Comparison of ENCODE assay signal across 8 cellular contexts in genomic region chr16:89374393-89374948, GRCh38.
DNase-seq lines count a peak whose midpoint lies in the region; ATAC-seq and TF ChIP-seq lines count a peak whose summit lies in the region.

No MANE protein-coding gene starts in this region.

- CTCF ChIA-PET in CD4-positive, alpha-beta T cell (lab: Charles Lee) = no interaction called here

- peak overlapping the region; percentile 55 for H3K27ac Mint-ChIP-seq in CD4-positive, alpha-beta T cell

- no peaks in the 10 kb centered on the region for H3K27me3 Mint-ChIP-seq in CD4-positive, alpha-beta T cell

- peaks cover 56% of the 10 kb centered on the region for H3K36me3 Mint-ChIP-seq in CD4-positive, alpha-beta T cell (ENCODE audit: low read depth)

- no peak for ATAC-seq in CD4-positive, alpha-beta T cell (ENCODE audit: poor library complexity)
- no peak for ATAC-seq in GM21786 (IDR thresholded peaks at IDR 0.05; ENCODE audit: unreplicated experiment)

- no peak overlapping the region for H3K4me3 Mint-ChIP-seq in CD4-positive, alpha-beta T cell

- intact Hi-C loops in CD4-positive, alpha-beta T cell (cut with DNase I, micrococcal nuclease) = no loop called here

- in situ Hi-C loops in GM13976 (cut with MboI; ENCODE audit: low sequenced_read_pairs, unreplicated experiment) = no loop called here

- H3K27ac ChIP-seq in CD4-positive, alpha-beta T cell (ENCODE audit: low read depth, low read length) = no peak overlapping the region

- H3K27me3 ChIP-seq in CD4-positive, alpha-beta T cell (ENCODE audit: control insufficient read depth, insufficient read depth, low read length) = no peaks in the 10 kb centered on the region

- no peaks in the 10 kb centered on the region for H3K9me3 Mint-ChIP-seq in CD4-positive, alpha-beta T cell

- H3K9me3 ChIP-seq in CD4-positive, alpha-beta T cell (ENCODE audit: control insufficient read depth, low read length) = no peaks in the 10 kb centered on the region

- POLR2A ChIA-PET in CD4-positive, alpha-beta T cell (lab: Charles Lee) = interaction anchor here (1.6 kb wide), 1 partner anchor 115 kb away, joined by 4 read pairs; no protein-coding TSS in a partner anchor

- no peak for TF ChIP-seq CTCF in CD4-positive, alpha-beta T cell (IDR thresholded peaks at IDR 0.05)
- TF ChIP-seq CTCF in GM13976 (IDR thresholded peaks at IDR 0.05; ENCODE audit: borderline replicate concordance, control extremely low read depth, extremely low read depth, insufficient read depth, missing control alignments) = no peak

- no peak for DNase-seq in CD4-positive, alpha-beta T cell
- DNase-seq in NCI-H1694 treated with DMSO at 0.1 percent for 48 hours (lab: John Stamatoyannopoulos, UW) (peak; percentile 6), brain pericyte (ENCODE audit: low read depth, low spot score) (peak; percentile 60), myocyte (ENCODE audit: low read depth) (peak; percentile 76), GM13976 (ENCODE audit: low spot score) (no peak), NCI-H1092 (lab: John Stamatoyannopoulos, UW) (no peak), GF-D8 (lab: John Stamatoyannopoulos, UW) (no peak)

- H3K4me1 Mint-ChIP-seq in CD4-positive, alpha-beta T cell (ENCODE audit: low read depth) = peaks cover 89% of the 10 kb centered on the region

Comparison
In these comparisons a context has a peak if more than half of its experiments do, and no peak if none do; other contexts are left out.
1. DNase-seq: peak in NCI-H1694 treated with DMSO at 0.1 percent for 48 hours (single experiment), brain pericyte (single experiment) and myocyte (single experiment); none in CD4-positive, alpha-beta T cell (0 of 10), GM13976 (single experiment), NCI-H1092 (single experiment) and GF-D8 (single experiment).